1 cellular context compared by ENCODE assay signal in genomic region chr2:113239156-113239555, GRCh38. TPM values are rescaled to one million over a fixed set of nuclear protein-coding genes. Genes with fewer than 3 reads are reported as not detected.
"Had no signal": no experiment of that assay in that cellular context is flagged by ENCODE, and none has a peak within 500 bp of the region (broad histone marks: within the 10 kb centered on the region; RNA-seq: fewer than 3 reads in every experiment).

No MANE protein-coding gene starts in this region.

RNA-seq across cellular contexts. Expression of gene PAX8, which starts 39.6 kb away (rescaled TPM):
- total RNA-seq: SJSA1 had no signal
